ENCODE assay signal across 1 cellular context in genomic region chr11:126029805-126030204, GRCh38.
TF ChIP-seq lines count a peak whose summit lies in the region.

No MANE protein-coding gene starts in this region.

TF ChIP-seq in HepG2, 621 proteins besides CTCF, POLR2A, EP300 and RAD21:
- TF ChIP-seq CEBPG (CRISPR knock-in tag; IDR thresholded peaks at IDR 0.05) (peak; percentile 74), HDAC2 (CRISPR knock-in tag; IDR thresholded peaks at IDR 0.05) (peak; percentile 32; the same call in 1 of the 2 replicates), FOXP1 (IDR thresholded peaks at IDR 0.05) (no peak), FOXP1 (CRISPR knock-in tag; IDR thresholded peaks at IDR 0.05) (0 out of 2 replicates have a peak, but pooled peaks have one; percentile 9), ZNF205 (CRISPR knock-in tag; IDR thresholded peaks at IDR 0.05) (peak; percentile 83), ZNF550 (CRISPR knock-in tag; IDR thresholded peaks at IDR 0.05; ENCODE audit: borderline replicate concordance) (no peak), SCMH1 (CRISPR knock-in tag; IDR thresholded peaks at IDR 0.05; ENCODE audit: borderline replicate concordance) (no peak), NFIC (IDR thresholded peaks at IDR 0.05; ENCODE audit: low read length) (no peak), CEBPB (IDR thresholded peaks at IDR 0.05; ENCODE audit: borderline replicate concordance, low read depth, low read length) (peak; percentile 82), ZNF773 (CRISPR knock-in tag; IDR thresholded peaks at IDR 0.05; ENCODE audit: borderline replicate concordance) (no peak), ZFP90 (CRISPR knock-in tag; IDR thresholded peaks at IDR 0.05; ENCODE audit: borderline replicate concordance) (no peak), SAFB2 (CRISPR knock-in tag; IDR thresholded peaks at IDR 0.05; ENCODE audit: borderline replicate concordance, low read depth) (no peak), HNF4A (CRISPR knock-in tag; IDR thresholded peaks at IDR 0.05) (peak; percentile 49), ZNF142 (CRISPR knock-in tag; IDR thresholded peaks at IDR 0.05) (no peak), CREB1 (IDR thresholded peaks at IDR 0.05) (no peak), CREB1 (CRISPR knock-in tag; IDR thresholded peaks at IDR 0.05) (no peak), ATAD3A (CRISPR knock-in tag; IDR thresholded peaks at IDR 0.05) (no peak), U2AF2 (IDR thresholded peaks at IDR 0.05; ENCODE audit: low read depth, low read length) (no peak), ZNF562 (CRISPR knock-in tag; IDR thresholded peaks at IDR 0.05; ENCODE audit: borderline replicate concordance) (no peak), HNRNPK (IDR thresholded peaks at IDR 0.05; ENCODE audit: low read depth, low read length, poor library complexity, severe bottlenecking) (no peak), GPN1 (CRISPR knock-in tag; IDR thresholded peaks at IDR 0.05; ENCODE audit: borderline replicate concordance) (no peak), TFDP2 (CRISPR knock-in tag; IDR thresholded peaks at IDR 0.05) (no peak), ZBTB49 (CRISPR knock-in tag; IDR thresholded peaks at IDR 0.05; ENCODE audit: borderline replicate concordance) (no peak), SAP130 (CRISPR knock-in tag; IDR thresholded peaks at IDR 0.05; ENCODE audit: low read depth) (0 out of 2 replicates have a peak, but pooled peaks have one; percentile 35), ZNF362 (CRISPR knock-in tag; IDR thresholded peaks at IDR 0.05; ENCODE audit: borderline replicate concordance) (no peak), MAFF (IDR thresholded peaks at IDR 0.05; ENCODE audit: low read depth, low read length) (no peak), NFKBIZ (CRISPR knock-in tag; IDR thresholded peaks at IDR 0.05) (no peak), ZNF30 (CRISPR knock-in tag; IDR thresholded peaks at IDR 0.05) (no peak), ZNF597 (CRISPR knock-in tag; IDR thresholded peaks at IDR 0.05) (no peak), ARID5B (CRISPR knock-in tag; IDR thresholded peaks at IDR 0.05) (no peak), TFAP4 (IDR thresholded peaks at IDR 0.05; ENCODE audit: borderline replicate concordance, low read depth) (0 out of 2 replicates have a peak, but pooled peaks have one; percentile 23), GATAD2A (CRISPR knock-in tag; IDR thresholded peaks at IDR 0.05) (peak; percentile 22; the same call in 1 of the 2 replicates), ZMYM3 (CRISPR knock-in tag; IDR thresholded peaks at IDR 0.05) (no peak), HNF4G (IDR thresholded peaks at IDR 0.05; ENCODE audit: borderline replicate concordance, low read depth, low read length) (peak; percentile 48; the same call in 1 of the 2 replicates), HNF4G (CRISPR knock-in tag; IDR thresholded peaks at IDR 0.05; ENCODE audit: borderline replicate concordance, low read depth) (no peak)
